ENCODE assay signal across 8 cellular contexts in the genomic region with DNA sequence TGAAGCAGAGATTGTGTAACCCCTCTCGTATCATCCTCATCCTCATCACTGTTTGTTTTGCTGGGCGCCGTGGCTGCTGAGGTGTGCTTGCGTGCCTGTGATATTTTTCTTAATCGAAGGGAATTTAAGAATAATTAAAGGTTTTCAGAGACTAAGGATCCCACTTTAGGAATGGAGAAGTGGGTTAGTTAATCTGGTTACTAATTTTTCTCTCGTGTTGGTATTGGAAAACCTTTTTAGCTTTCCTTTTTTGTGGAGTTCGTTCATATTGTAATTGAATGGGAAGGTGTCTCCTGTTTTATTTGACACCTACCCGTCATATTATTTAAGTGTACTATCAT. TPM values are rescaled to one million over a fixed set of nuclear protein-coding genes. Genes with fewer than 3 reads are reported as not detected.
DNase-seq lines count a peak whose midpoint lies in the region; ATAC-seq and TF ChIP-seq lines count a peak whose summit lies in the region.

No MANE protein-coding gene starts in this region.

- no peak for ATAC-seq in GM18861 (IDR thresholded peaks at IDR 0.05; ENCODE audit: unreplicated experiment)

- peak overlapping the region; percentile 96 for H3K4me2 ChIP-seq in BLaER1

- H3K4me1 Mint-ChIP-seq in brain = peaks cover 53% of the 10 kb centered on the region

- H3K36me3 ChIP-seq in BLaER1 (peaks cover 6% of the 10 kb centered on the region), mesodermal cell (ENCODE audit: control insufficient read depth, insufficient read depth, low read length) (peaks cover 6% of the 10 kb centered on the region)

- no peak for TF ChIP-seq CTCF in brain (conservative IDR thresholded peaks at IDR 0.05)

- peaks cover 13% of the 10 kb centered on the region for H3K27me3 Mint-ChIP-seq in brain

- DNase-seq in HuH-7.5 (ENCODE audit: low spot score) = peak; percentile 75
- no peak for DNase-seq in SW 1271 (lab: John Stamatoyannopoulos, UW)
- DNase-seq in HCEC 1CT = no peak
- no peak for DNase-seq in stimulated activated CD4-positive, alpha-beta T cell treated with anti-CD3 and anti-CD28 coated beads, Interleukin-2, amount 100 ng/mL, for 48 hours

- peaks cover 19% of the 10 kb centered on the region; the same call in 1 of the 2 replicates for H3K27me3 ChIP-seq in BLaER1

- WGBS in mesodermal cell (ENCODE audit: insufficient coverage in 2 of 2), 2 experiments = 0% methylated on average over 2 to 4 of the region's 8 CpGs

- peaks cover 43% of the 10 kb centered on the region for H4K20me1 ChIP-seq in BLaER1

- H3K4me3 Mint-ChIP-seq in brain = peak overlapping the region; percentile 95 to 98 (median 96)

- H3K4me3 ChIP-seq in BLaER1 = peak overlapping the region; percentile 98
- H3K4me3 ChIP-seq in mesodermal cell (ENCODE audit: extremely low read depth, insufficient read depth, low read length, poor library complexity, severe bottlenecking) = peak overlapping the region; percentile 84

- H3K9ac ChIP-seq in BLaER1 = peak overlapping the region; percentile 87

- peak overlapping the region; percentile 91 to 97 (median 92) for H3K27ac Mint-ChIP-seq in brain

- peaks cover 20% of the 10 kb centered on the region for H3K4me1 ChIP-seq in BLaER1
- H3K4me1 ChIP-seq in mesodermal cell (ENCODE audit: control insufficient read depth, insufficient read depth, low read length, poor library complexity, severe bottlenecking) = no peaks in the 10 kb centered on the region

- H3K27ac ChIP-seq in BLaER1 (no peak overlapping the region; the same call in 1 of the 2 replicates), mesodermal cell (ENCODE audit: low read depth, low read length, severe bottlenecking) (no peak overlapping the region)

- peaks cover 0 to 4% (median 0%) of the 10 kb centered on the region in 5 experiments for H3K9me3 Mint-ChIP-seq in brain

- H3K36me3 Mint-ChIP-seq in brain = peaks cover 14% of the 10 kb centered on the region

- no peaks in the 10 kb centered on the region for H3K9me3 ChIP-seq in BLaER1
- H3K9me3 ChIP-seq in mesodermal cell (ENCODE audit: control insufficient read depth, low read length) = no peaks in the 10 kb centered on the region

RNA-seq across cellular contexts. Expression of a gene that starts 1.3 kb away (rescaled TPM):
- polyA plus RNA-seq in brain (ENCODE audit: insufficient read depth, low read depth, low replicate concordance) = 2.8 TPM
- polyA plus RNA-seq in mesodermal cell (2013, experiment 1 of 2) = 6.3 TPM
- polyA plus RNA-seq in mesodermal cell (2013, experiment 2 of 2) = 5.2 TPM
